Comparison of ENCODE assay signal across 31 cellular contexts in the genomic region with DNA sequence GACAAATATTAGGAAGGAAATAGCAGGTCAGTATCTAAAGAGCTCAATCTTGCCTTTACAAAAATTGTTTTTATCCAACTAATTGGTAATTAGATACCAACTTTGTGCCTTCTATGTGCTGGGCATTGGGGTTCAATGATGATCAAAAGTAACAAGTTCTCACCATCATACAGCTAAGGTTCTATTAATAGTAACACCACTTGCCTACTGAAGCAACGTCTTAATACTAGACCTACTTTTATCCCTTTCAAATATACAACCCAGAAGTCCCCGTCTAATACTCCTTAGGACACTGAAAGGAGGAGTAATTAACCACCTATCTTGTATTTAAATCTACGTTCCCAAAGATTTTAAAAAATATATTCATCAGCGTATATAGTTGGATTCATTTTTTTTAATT. TPM values are rescaled to one million over a fixed set of nuclear protein-coding genes. Genes with fewer than 3 reads are reported as not detected.
"Had no signal": no experiment of that assay in that cellular context is flagged by ENCODE, and none has a peak within 500 bp of the region (broad histone marks: within the 10 kb centered on the region; RNA-seq: fewer than 3 reads in every experiment).

No MANE protein-coding gene starts in this region.

- H3K4me1 ChIP-seq: breast epithelium, foreskin keratinocyte had no signal

- H3K27ac Mint-ChIP-seq: activated CD4-positive, alpha-beta memory T cell treated with anti-CD3 and anti-CD28 coated beads, Interleukin-2, amount 10 ng/mL, durations not matched to agents 7 days and 5 days; activated CD4-positive, alpha-beta T cell treated with anti-CD3 and anti-CD28 coated beads for 36 hours; activated CD4-positive, alpha-beta T cell treated with anti-CD3 and anti-CD28 coated beads, Interleukin-2, amount 10 ng/mL, durations not matched to agents 24 days and 14 days; activated naive CD4-positive, alpha-beta T cell treated with anti-CD3 and anti-CD28 coated beads for 36 hours; activated naive CD4-positive, alpha-beta T cell treated with anti-CD3 and anti-CD28 coated beads, Interleukin-2, amount 50 U/mL, for 24 hours; activated naive CD8-positive, alpha-beta T cell treated with anti-CD3 and anti-CD28 coated beads for 36 hours; activated naive CD8-positive, alpha-beta T cell treated with anti-CD3 and anti-CD28 coated beads, Interleukin-2, amount 50 U/mL, for 24 hours; activated T-helper 17 cell treated with anti-CD3 and anti-CD28 coated beads, Interleukin-2, amount 50 U/mL, for 72 hours; brain; dendritic cell treated with granulocyte-macrophage colony-stimulating factor and Interleukin-4, amounts not matched to agents 40 ng/mL and 50 ng/mL, for 4 days; endodermal cell had no signal

- H3K4me1 Mint-ChIP-seq: activated CD4-positive, alpha-beta memory T cell treated with anti-CD3 and anti-CD28 coated beads, Interleukin-2, amount 10 ng/mL, durations not matched to agents 7 days and 5 days; activated CD4-positive, alpha-beta T cell treated with anti-CD3 and anti-CD28 coated beads for 36 hours; activated CD4-positive, alpha-beta T cell treated with anti-CD3 and anti-CD28 coated beads, Interleukin-2, amount 10 ng/mL, durations not matched to agents 24 days and 14 days; activated naive CD4-positive, alpha-beta T cell treated with anti-CD3 and anti-CD28 coated beads, Interleukin-2, amount 50 U/mL, for 24 hours; activated naive CD8-positive, alpha-beta T cell treated with anti-CD3 and anti-CD28 coated beads for 36 hours; activated naive CD8-positive, alpha-beta T cell treated with anti-CD3 and anti-CD28 coated beads, Interleukin-2, amount 50 U/mL, for 24 hours; activated T-helper 17 cell treated with anti-CD3 and anti-CD28 coated beads, Interleukin-2, amount 50 U/mL, for 72 hours; central memory CD8-positive, alpha-beta T cell; endodermal cell had no signal

- H3K36me3 ChIP-seq: breast epithelium, cardiac muscle cell, gastrocnemius medialis had no signal

- H3K36me3 Mint-ChIP-seq: activated naive CD4-positive, alpha-beta T cell treated with anti-CD3 and anti-CD28 coated beads, Interleukin-2, amount 50 U/mL, for 24 hours; activated naive CD8-positive, alpha-beta T cell treated with anti-CD3 and anti-CD28 coated beads for 36 hours; brain had no signal

- H3K9me3 ChIP-seq: adrenal gland, breast epithelium, gastrocnemius medialis had no signal

- DNase-seq: activated CD4-positive, alpha-beta memory T cell treated with anti-CD3 and anti-CD28 coated beads, Interleukin-2, amount 10 ng/mL, durations not matched to agents 7 days and 5 days; activated CD4-positive, alpha-beta T cell treated with anti-CD3 and anti-CD28 coated beads for 36 hours; activated CD4-positive, alpha-beta T cell treated with anti-CD3 and anti-CD28 coated beads, Interleukin-2, amount 10 ng/mL, durations not matched to agents 24 days and 14 days; activated CD4-positive, CD25-positive, alpha-beta regulatory T cell; activated CD4-positive, CD25-positive, alpha-beta regulatory T cell treated with anti-CD3 and anti-CD28 coated beads, Interleukin-2, amount 50 U/mL, for 72 hours; activated effector memory CD4-positive, alpha-beta T cell treated with Interleukin-2 at 50 U/mL for 16 hours; activated gamma-delta T cell treated with Interleukin-2 at 50 U/mL for 16 hours; activated naive CD4-positive, alpha-beta T cell treated with anti-CD3 and anti-CD28 coated beads for 36 hours; activated naive CD8-positive, alpha-beta T cell treated with anti-CD3 and anti-CD28 coated beads for 36 hours; activated naive CD8-positive, alpha-beta T cell treated with anti-CD3 and anti-CD28 coated beads, Interleukin-2, amount 50 U/mL, for 24 hours; activated T-cell treated with anti-CD3 and anti-CD28 coated beads, Interleukin-2, amount 50 U/mL, for 4 hours; adrenal gland; amygdala; aorta; dorsolateral prefrontal cortex; effector memory CD4-positive, alpha-beta T cell; endodermal cell; foreskin keratinocyte; gastrocnemius medialis; glutamatergic neuron; T-helper 1 cell; T-helper 2 cell had no signal

- H3K27me3 Mint-ChIP-seq: activated CD4-positive, alpha-beta memory T cell treated with anti-CD3 and anti-CD28 coated beads, Interleukin-2, amount 10 ng/mL, durations not matched to agents 7 days and 5 days; activated CD4-positive, alpha-beta T cell treated with anti-CD3 and anti-CD28 coated beads for 36 hours; activated CD4-positive, alpha-beta T cell treated with anti-CD3 and anti-CD28 coated beads, Interleukin-2, amount 10 ng/mL, durations not matched to agents 24 days and 14 days; activated naive CD4-positive, alpha-beta T cell treated with anti-CD3 and anti-CD28 coated beads, Interleukin-2, amount 50 U/mL, for 24 hours; activated naive CD8-positive, alpha-beta T cell treated with anti-CD3 and anti-CD28 coated beads for 36 hours; activated naive CD8-positive, alpha-beta T cell treated with anti-CD3 and anti-CD28 coated beads, Interleukin-2, amount 50 U/mL, for 24 hours; activated T-helper 17 cell treated with anti-CD3 and anti-CD28 coated beads, Interleukin-2, amount 50 U/mL, for 72 hours; brain; central memory CD8-positive, alpha-beta T cell; dendritic cell treated with granulocyte-macrophage colony-stimulating factor and Interleukin-4, amounts not matched to agents 40 ng/mL and 50 ng/mL, for 4 days had no signal

- ATAC-seq: activated CD4-positive, alpha-beta T cell treated with anti-CD3 and anti-CD28 coated beads for 36 hours; activated naive CD8-positive, alpha-beta T cell treated with anti-CD3 and anti-CD28 coated beads, Interleukin-2, amount 50 U/mL, for 24 hours; activated T-cell treated with anti-CD3 and anti-CD28 coated beads, Interleukin-2, amount 50 U/mL, for 4 hours; activated T-helper 17 cell treated with anti-CD3 and anti-CD28 coated beads, Interleukin-2, amount 50 U/mL, for 72 hours; esophagus mucosa; foreskin keratinocyte; gastrocnemius medialis had no signal

- H3K4me3 ChIP-seq: adrenal gland, breast epithelium, cardiac muscle cell, coronary artery, dorsolateral prefrontal cortex, gastrocnemius medialis had no signal

- H3K27ac ChIP-seq: adrenal gland, breast epithelium, cardiac muscle cell, coronary artery, dorsolateral prefrontal cortex, foreskin keratinocyte had no signal

- H3K9me3 Mint-ChIP-seq: activated CD4-positive, alpha-beta memory T cell treated with anti-CD3 and anti-CD28 coated beads, Interleukin-2, amount 10 ng/mL, durations not matched to agents 7 days and 5 days; activated CD4-positive, alpha-beta T cell treated with anti-CD3 and anti-CD28 coated beads, Interleukin-2, amount 10 ng/mL, durations not matched to agents 24 days and 14 days; activated naive CD4-positive, alpha-beta T cell treated with anti-CD3 and anti-CD28 coated beads for 36 hours; activated naive CD8-positive, alpha-beta T cell treated with anti-CD3 and anti-CD28 coated beads for 36 hours; activated naive CD8-positive, alpha-beta T cell treated with anti-CD3 and anti-CD28 coated beads, Interleukin-2, amount 50 U/mL, for 24 hours; activated T-cell treated with anti-CD3 and anti-CD28 coated beads, Interleukin-2, amount 50 U/mL, for 4 hours; brain; central memory CD8-positive, alpha-beta T cell; dendritic cell treated with granulocyte-macrophage colony-stimulating factor and Interleukin-4, amounts not matched to agents 40 ng/mL and 50 ng/mL, for 4 days; endodermal cell had no signal

- H3K27me3 ChIP-seq: adrenal gland, breast epithelium, cardiac muscle cell, dorsolateral prefrontal cortex, foreskin keratinocyte, gastrocnemius medialis had no signal

- H3K4me3 Mint-ChIP-seq: activated CD4-positive, alpha-beta memory T cell treated with anti-CD3 and anti-CD28 coated beads, Interleukin-2, amount 10 ng/mL, durations not matched to agents 7 days and 5 days; activated CD4-positive, alpha-beta T cell treated with anti-CD3 and anti-CD28 coated beads for 36 hours; activated CD4-positive, alpha-beta T cell treated with anti-CD3 and anti-CD28 coated beads, Interleukin-2, amount 10 ng/mL, durations not matched to agents 24 days and 14 days; activated naive CD4-positive, alpha-beta T cell treated with anti-CD3 and anti-CD28 coated beads for 36 hours; activated naive CD4-positive, alpha-beta T cell treated with anti-CD3 and anti-CD28 coated beads, Interleukin-2, amount 50 U/mL, for 24 hours; activated naive CD8-positive, alpha-beta T cell treated with anti-CD3 and anti-CD28 coated beads for 36 hours; activated naive CD8-positive, alpha-beta T cell treated with anti-CD3 and anti-CD28 coated beads, Interleukin-2, amount 50 U/mL, for 24 hours; activated T-cell treated with anti-CD3 and anti-CD28 coated beads, Interleukin-2, amount 50 U/mL, for 4 hours; activated T-helper 17 cell treated with anti-CD3 and anti-CD28 coated beads, Interleukin-2, amount 50 U/mL, for 72 hours; brain; central memory CD8-positive, alpha-beta T cell; dendritic cell treated with granulocyte-macrophage colony-stimulating factor and Interleukin-4, amounts not matched to agents 40 ng/mL and 50 ng/mL, for 4 days; endodermal cell had no signal

RNA-seq across cellular contexts. Expression of a gene that starts 59.3 kb away (rescaled TPM):
- total RNA-seq: activated CD4-positive, alpha-beta memory T cell treated with anti-CD3 and anti-CD28 coated beads, Interleukin-2, amount 10 ng/mL, durations not matched to agents 7 days and 5 days; activated CD4-positive, alpha-beta T cell treated with anti-CD3 and anti-CD28 coated beads for 36 hours; activated CD4-positive, alpha-beta T cell treated with anti-CD3 and anti-CD28 coated beads, Interleukin-2, amount 10 ng/mL, durations not matched to agents 24 days and 14 days; activated naive CD4-positive, alpha-beta T cell treated with anti-CD3 and anti-CD28 coated beads for 36 hours; activated naive CD8-positive, alpha-beta T cell treated with anti-CD3 and anti-CD28 coated beads for 36 hours; activated T-helper 17 cell treated with anti-CD3 and anti-CD28 coated beads, Interleukin-2, amount 50 U/mL, for 72 hours had no signal
